ENCODE assay signal across 21 cellular contexts in genomic region chr1:5909576-5910275, GRCh38.
A peak's percentile ranks its signal among the peaks of the same experiment; 100 is the strongest.
DNase-seq lines count a peak whose midpoint lies in the region; ATAC-seq and TF ChIP-seq lines count a peak whose summit lies in the region.
"Had no signal": no experiment of that assay in that cellular context is flagged by ENCODE, and none has a peak within 500 bp of the region (broad histone marks: within the 10 kb centered on the region; RNA-seq: fewer than 3 reads in every experiment).

No MANE protein-coding gene starts in this region.

- H3K27ac Mint-ChIP-seq in neural progenitor cell, result peak overlapping the region; percentile 60
- H3K27ac Mint-ChIP-seq: CD8-positive, alpha-beta T cell; IgD-negative memory B cell had no signal

- intact Hi-C loops in cardiac septum (cut with DNase I) (no loop called here), Right ventricle myocardium inferior (cut with DNase I) (no loop called here)

- no peaks in the 10 kb centered on the region for H3K9me3 ChIP-seq in neural progenitor cell (ENCODE audit: low read depth)
- H3K9me3 ChIP-seq: HAP-1 had no signal

- H3K27me3 ChIP-seq in neural progenitor cell, result no peaks in the 10 kb centered on the region

- TF ChIP-seq CTCF in neural progenitor cell (IDR thresholded peaks at IDR 0.05), result no peak

- H3K4me3 ChIP-seq in neural progenitor cell, result no peak overlapping the region
- H3K4me3 ChIP-seq: HAP-1, SK-N-MC had no signal

- no peak for ATAC-seq in Right ventricle myocardium inferior
- ATAC-seq: CD8-positive, alpha-beta T cell had no signal

- H3K9ac ChIP-seq in neural progenitor cell, result no peak overlapping the region

- H3K4me2 ChIP-seq in neural progenitor cell, result no peak overlapping the region

- H3K9me3 Mint-ChIP-seq in neural progenitor cell, result no peaks in the 10 kb centered on the region
- H3K9me3 Mint-ChIP-seq: CD8-positive, alpha-beta T cell; IgD-negative memory B cell had no signal

- H3K27me3 Mint-ChIP-seq in neural progenitor cell (ENCODE audit: insufficient read depth, low read depth), result no peaks in the 10 kb centered on the region
- H3K27me3 Mint-ChIP-seq: IgD-negative memory B cell had no signal

- H3K27ac ChIP-seq in neural progenitor cell, result no peak overlapping the region
- H3K27ac ChIP-seq: SK-N-MC had no signal

- no peaks in the 10 kb centered on the region for H4K20me1 ChIP-seq in neural progenitor cell (ENCODE audit: low read depth)

- H3K79me2 ChIP-seq in neural progenitor cell (ENCODE audit: low read depth), result no peaks in the 10 kb centered on the region

- DNase-seq in cardiac septum (ENCODE audit: low spot score) (peak; percentile 66), Right ventricle myocardium inferior (ENCODE audit: missing footprints) (no peak), cerebellum (ENCODE audit: low spot score) (peak; percentile 50), neural progenitor cell (ENCODE audit: low spot score) (no peak), ureter (ENCODE audit: low spot score) (peak; percentile 31), KG1 (lab: John Stamatoyannopoulos, UW) (no peak), NK-92 (lab: John Stamatoyannopoulos, UW; ENCODE audit: unreplicated experiment) (no peak), glomerular visceral epithelial cell (ENCODE audit: extremely low spot score) (no peak)
- DNase-seq: Calu3; CD8-positive, alpha-beta T cell; MM.1S; NCI-H1092 treated with DMSO at 0.1 percent for 48 hours; NCI-H146; NCI-H2029 treated with DMSO at 0.1 percent for 48 hours; NCI-H2171; NCI-H69; OCI-M1; SHP77 had no signal

- H3K4me1 ChIP-seq in neural progenitor cell, result no peaks in the 10 kb centered on the region
- H3K4me1 ChIP-seq: HAP-1 had no signal

- H3K4me3 Mint-ChIP-seq in neural progenitor cell, result no peak overlapping the region
- H3K4me3 Mint-ChIP-seq: CD8-positive, alpha-beta T cell; IgD-negative memory B cell had no signal

- H3K36me3 Mint-ChIP-seq in neural progenitor cell, result peaks cover 9% of the 10 kb centered on the region

- H3K4me1 Mint-ChIP-seq in neural progenitor cell, result peaks cover 18% of the 10 kb centered on the region
- H3K4me1 Mint-ChIP-seq: IgD-negative memory B cell had no signal

- H3K36me3 ChIP-seq in neural progenitor cell, result no peaks in the 10 kb centered on the region
- H3K36me3 ChIP-seq: HAP-1 had no signal

- no peaks in the 10 kb centered on the region for H3F3A ChIP-seq in neural progenitor cell (ENCODE audit: low read depth)

- H2AFZ ChIP-seq in neural progenitor cell (replicated peaks), result no peak overlapping the region

Comparison
In these comparisons a context has a peak if more than half of its experiments do, and no peak if none do; other contexts are left out.
1. DNase-seq: peak in cardiac septum (single experiment), cerebellum (single experiment) and ureter (single experiment); none in Right ventricle myocardium inferior (single experiment), neural progenitor cell (single experiment), KG1 (single experiment), NK-92 (single experiment) and glomerular visceral epithelial cell (single experiment).